9 cellular contexts compared by ENCODE assay signal in genomic region chr5:89397096-89397495, GRCh38.
DNase-seq lines count a peak whose midpoint lies in the region; ATAC-seq and TF ChIP-seq lines count a peak whose summit lies in the region.
"Had no signal": no experiment of that assay in that cellular context is flagged by ENCODE, and none has a peak within 500 bp of the region (broad histone marks: within the 10 kb centered on the region; RNA-seq: fewer than 3 reads in every experiment).

No MANE protein-coding gene starts in this region.

- H3K4me1 ChIP-seq in stomach, result no peaks in the 10 kb centered on the region

- no peaks in the 10 kb centered on the region for H3K9me3 ChIP-seq in stomach

- ATAC-seq in GM18498 (IDR thresholded peaks at IDR 0.05; ENCODE audit: unreplicated experiment) (peak; percentile 69), GM21717 (IDR thresholded peaks at IDR 0.05; ENCODE audit: unreplicated experiment) (peak; percentile 90)

- no peak overlapping the region for H3K4me3 ChIP-seq in stomach

- peak; percentile 50 for DNase-seq in LHCN-M2 (ENCODE audit: low read depth)
- DNase-seq in immature natural killer cell, result no peak
- no peak for DNase-seq in D341Med (ENCODE audit: low spot score)
- DNase-seq in stomach, result no peak
- no peak for DNase-seq in stimulated activated CD4-positive, alpha-beta T cell treated with anti-CD3 and anti-CD28 coated beads, Interleukin-2, amount 100 ng/mL, for 48 hours
- no peak for DNase-seq in effector CD4-positive, alpha-beta T cell
- DNase-seq: left cardiac atrium had no signal

- H3K4me1 Mint-ChIP-seq in immature natural killer cell, result peaks cover 41 to 68% of the 10 kb centered on the region in 2 donors

- H3K27ac Mint-ChIP-seq in immature natural killer cell, result peak overlapping the region; percentile 27 to 84 (median 63)

- TF ChIP-seq POLR2A in stomach (IDR thresholded peaks at IDR 0.05), result no peak

- H3K27ac ChIP-seq in stomach, result peak overlapping the region in 2 of 5 donors; percentile 29 to 49

- 64 to 84% (median 77%) methylated on average over 1 of the region's 1 CpG for WGBS in stomach, 5 donors

- peak overlapping the region; percentile 1 to 48 (median 20) for H3K4me3 Mint-ChIP-seq in immature natural killer cell

- TF ChIP-seq CTCF in stomach (IDR thresholded peaks at IDR 0.05), result no peak

- no peaks in the 10 kb centered on the region for H3K27me3 Mint-ChIP-seq in immature natural killer cell (ENCODE audit: low read depth in 3 of 3)

- no peaks in the 10 kb centered on the region for H3K9me3 Mint-ChIP-seq in immature natural killer cell

- H3K27me3 ChIP-seq in stomach, result no peaks in the 10 kb centered on the region

- no peak for TF ChIP-seq EP300 in stomach (IDR thresholded peaks at IDR 0.05)

- intact Hi-C loops in stomach (cut with DNase I; ENCODE audit: low total_unique reads), result no loop called here

- H3K36me3 Mint-ChIP-seq in immature natural killer cell, result no peaks in the 10 kb centered on the region

- H3K36me3 ChIP-seq in stomach, result no peaks in the 10 kb centered on the region
